ENCODE assay signal across 19 cellular contexts in genomic region chr19:1447944-1448343, GRCh38. TPM values are rescaled to one million over a fixed set of nuclear protein-coding genes. Genes with fewer than 3 reads are reported as not detected.
A peak's percentile ranks its signal among the peaks of the same experiment; 100 is the strongest.
DNase-seq lines count a peak whose midpoint lies in the region; ATAC-seq and TF ChIP-seq lines count a peak whose summit lies in the region.
"Had no signal": no experiment of that assay in that cellular context is flagged by ENCODE, and none has a peak within 500 bp of the region (broad histone marks: within the 10 kb centered on the region; RNA-seq: fewer than 3 reads in every experiment).

No MANE protein-coding gene starts in this region.

- H3K9me3 Mint-ChIP-seq in activated CD4-positive, alpha-beta T cell treated with anti-CD3 and anti-CD28 coated beads, Interleukin-2, amount 10 ng/mL, durations not matched to agents 7 days and 5 days, result no peaks in the 10 kb centered on the region
- H3K9me3 Mint-ChIP-seq in effector memory CD8-positive, alpha-beta T cell, result no peaks in the 10 kb centered on the region
- H3K9me3 Mint-ChIP-seq in progenitor cell of endocrine pancreas (ENCODE audit: low read depth), result no peaks in the 10 kb centered on the region

- no peak overlapping the region for H3K27ac ChIP-seq in HEK293 (ENCODE audit: extremely low read depth, low read depth, low read length)
- H3K27ac ChIP-seq: BLaER1, RWPE1 had no signal

- no peaks in the 10 kb centered on the region for H3K9me3 ChIP-seq in HEK293 (ENCODE audit: control insufficient read depth, insufficient read depth, low read depth, low read length)
- H3K9me3 ChIP-seq: BLaER1 had no signal

- no peak for DNase-seq in activated CD4-positive, alpha-beta T cell treated with anti-CD3 and anti-CD28 coated beads, Interleukin-2, amount 10 ng/mL, durations not matched to agents 7 days and 5 days
- no peak for DNase-seq in activated CD4-positive, alpha-beta T cell treated with anti-CD3 and anti-CD28 coated beads, Interleukin-2, amount 50 U/mL, for 4 hours
- no peak for DNase-seq in effector memory CD8-positive, alpha-beta T cell
- no peak for DNase-seq in progenitor cell of endocrine pancreas (ENCODE audit: low spot score, unreplicated experiment)
- DNase-seq in NCI-H146 treated with DMSO at 0.1 percent for 48 hours (lab: John Stamatoyannopoulos, UW; ENCODE audit: unreplicated experiment), result no peak
- no peak for DNase-seq in NCI-H146 (lab: John Stamatoyannopoulos, UW)
- DNase-seq in NCI-H446 (lab: John Stamatoyannopoulos, UW), result no peak
- DNase-seq: DMS 273 treated with DMSO at 0.1 percent for 48 hours, GDM1, HCEC 1CT, NCI-H1048, NCI-H1436 treated with DMSO at 0.1 percent for 48 hours, NCI-H2081 treated with DMSO at 0.1 percent for 48 hours, NCI-H510A treated with DMSO at 0.1 percent for 48 hours, PC-3 had no signal

- no peaks in the 10 kb centered on the region for H3K36me3 ChIP-seq in HEK293 (ENCODE audit: control insufficient read depth in 2 of 2, insufficient read depth in 1 of 2, low read length in 2 of 2)

- peaks cover 25% of the 10 kb centered on the region for H3K4me1 Mint-ChIP-seq in activated CD4-positive, alpha-beta T cell treated with anti-CD3 and anti-CD28 coated beads, Interleukin-2, amount 10 ng/mL, durations not matched to agents 7 days and 5 days
- peaks cover 8 to 12% of the 10 kb centered on the region in 2 donors for H3K4me1 Mint-ChIP-seq in effector memory CD8-positive, alpha-beta T cell (ENCODE audit: low read depth in 2 of 2)
- H3K4me1 Mint-ChIP-seq in progenitor cell of endocrine pancreas (ENCODE audit: low read depth), result no peaks in the 10 kb centered on the region

- H3K27ac Mint-ChIP-seq in activated CD4-positive, alpha-beta T cell treated with anti-CD3 and anti-CD28 coated beads, Interleukin-2, amount 10 ng/mL, durations not matched to agents 7 days and 5 days, result peak overlapping the region; percentile 10
- H3K27ac Mint-ChIP-seq in effector memory CD8-positive, alpha-beta T cell, result no peak overlapping the region
- no peak overlapping the region for H3K27ac Mint-ChIP-seq in progenitor cell of endocrine pancreas

- ATAC-seq in effector memory CD8-positive, alpha-beta T cell (replicated peaks), result no peak
- ATAC-seq: GM12878, PC-3 had no signal

- no peak overlapping the region for H3K4me3 ChIP-seq in HEK293 (ENCODE audit: low read depth, low read length)
- H3K4me3 ChIP-seq: BLaER1, GM12878 had no signal

- TF ChIP-seq CTCF in HEK293 (tag by site-specific recombination; IDR thresholded peaks at IDR 0.05) (no peak), progenitor cell of endocrine pancreas (IDR thresholded peaks at IDR 0.05; ENCODE audit: unreplicated experiment) (no peak)

- peaks cover 1% of the 10 kb centered on the region for H3K36me3 Mint-ChIP-seq in activated CD4-positive, alpha-beta T cell treated with anti-CD3 and anti-CD28 coated beads, Interleukin-2, amount 10 ng/mL, durations not matched to agents 7 days and 5 days (ENCODE audit: low read depth)
- peaks cover 44% of the 10 kb centered on the region for H3K36me3 Mint-ChIP-seq in effector memory CD8-positive, alpha-beta T cell (ENCODE audit: insufficient read depth)
- H3K36me3 Mint-ChIP-seq in progenitor cell of endocrine pancreas (ENCODE audit: insufficient read depth), result no peaks in the 10 kb centered on the region

- peaks cover 44% of the 10 kb centered on the region for H3K27me3 Mint-ChIP-seq in activated CD4-positive, alpha-beta T cell treated with anti-CD3 and anti-CD28 coated beads, Interleukin-2, amount 10 ng/mL, durations not matched to agents 7 days and 5 days
- H3K27me3 Mint-ChIP-seq in effector memory CD8-positive, alpha-beta T cell, result peaks cover 41 to 58% of the 10 kb centered on the region in 2 donors
- peaks cover 36% of the 10 kb centered on the region for H3K27me3 Mint-ChIP-seq in progenitor cell of endocrine pancreas

- H3K4me3 Mint-ChIP-seq in activated CD4-positive, alpha-beta T cell treated with anti-CD3 and anti-CD28 coated beads, Interleukin-2, amount 10 ng/mL, durations not matched to agents 7 days and 5 days, result no peak overlapping the region
- peak overlapping the region; percentile 51 to 56 for H3K4me3 Mint-ChIP-seq in effector memory CD8-positive, alpha-beta T cell
- peak overlapping the region; percentile 26 for H3K4me3 Mint-ChIP-seq in progenitor cell of endocrine pancreas (ENCODE audit: low read depth)

- POLR2A ChIA-PET in activated CD4-positive, alpha-beta T cell treated with anti-CD3 and anti-CD28 coated beads, Interleukin-2, amount 10 ng/mL, durations not matched to agents 7 days and 5 days (lab: Charles Lee), result no interaction called here
- POLR2A ChIA-PET in HEK293 (lab: Yijun Ruan, JAX), result no interaction called here

- 0 out of 2 replicates have a peak, but pooled peaks cover 3% of the 10 kb centered on the region for H3K4me1 ChIP-seq in HEK293 (ENCODE audit: control insufficient read depth, insufficient read depth, low read length)

- CTCF ChIA-PET in activated CD4-positive, alpha-beta T cell treated with anti-CD3 and anti-CD28 coated beads, Interleukin-2, amount 10 ng/mL, durations not matched to agents 7 days and 5 days (lab: Charles Lee), result interaction anchor here (0.7 kb wide), 1 partner anchor 243 kb away, joined by 5 read pairs; no protein-coding TSS in a partner anchor
- CTCF ChIA-PET in HEK293 (lab: Yijun Ruan, JAX), result no interaction called here

TF ChIP-seq in HEK293, 187 proteins besides CTCF, POLR2A, EP300 and RAD21:
- no peak for TF ChIP-seq ZNF837 (tag by site-specific recombination; IDR thresholded peaks at IDR 0.05)
- TF ChIP-seq ZNF184 (tag by site-specific recombination; IDR thresholded peaks at IDR 0.05), result no peak
- TF ChIP-seq MEIS1 (CRISPR knock-in tag; IDR thresholded peaks at IDR 0.05; ENCODE audit: borderline replicate concordance), result no peak
- TF ChIP-seq PRDM10 (tag by site-specific recombination; IDR thresholded peaks at IDR 0.05), result peak; percentile 68

RNA-seq across cellular contexts. Expression of gene APC2, which starts 2.0 kb away (rescaled TPM):
- under 1 TPM; 0.02 to 0.10 TPM for total RNA-seq in activated CD4-positive, alpha-beta T cell treated with anti-CD3 and anti-CD28 coated beads, Interleukin-2, amount 10 ng/mL, durations not matched to agents 7 days and 5 days
- total RNA-seq in progenitor cell of endocrine pancreas, result 5.2 and 5.8 TPM in 2 replicates

RNA-seq across cellular contexts. Expression of gene RPS15, which starts 9.7 kb away (rescaled TPM):
- total RNA-seq in activated CD4-positive, alpha-beta T cell treated with anti-CD3 and anti-CD28 coated beads, Interleukin-2, amount 10 ng/mL, durations not matched to agents 7 days and 5 days, result 1,000 to 10,000 TPM; 1,158 to 1,387 TPM
- 917 and 938 TPM in 2 replicates for total RNA-seq in progenitor cell of endocrine pancreas

RNA-seq across cellular contexts. Expression of gene C19orf25, which starts 31.1 kb away (rescaled TPM):
- 10 to 100 TPM; 33.2 to 40.7 TPM for total RNA-seq in activated CD4-positive, alpha-beta T cell treated with anti-CD3 and anti-CD28 coated beads, Interleukin-2, amount 10 ng/mL, durations not matched to agents 7 days and 5 days
- 31.3 and 36.0 TPM in 2 replicates for total RNA-seq in progenitor cell of endocrine pancreas

RNA-seq across cellular contexts. Expression of gene DAZAP1, which starts 40.6 kb away (rescaled TPM):
- 100 to 1,000 TPM; 235 to 241 TPM for total RNA-seq in activated CD4-positive, alpha-beta T cell treated with anti-CD3 and anti-CD28 coated beads, Interleukin-2, amount 10 ng/mL, durations not matched to agents 7 days and 5 days
- 131 and 136 TPM in 2 replicates for total RNA-seq in progenitor cell of endocrine pancreas

RNA-seq across cellular contexts. Expression of gene PCSK4, which starts 42.2 kb away (rescaled TPM):
- total RNA-seq in activated CD4-positive, alpha-beta T cell treated with anti-CD3 and anti-CD28 coated beads, Interleukin-2, amount 10 ng/mL, durations not matched to agents 7 days and 5 days, result 1 to 10 TPM; 3.8 to 4.4 TPM
- total RNA-seq in progenitor cell of endocrine pancreas, result 32.9 and 37.7 TPM in 2 replicates
